7 cellular contexts compared by ENCODE assay signal in genomic region chr19:13097331-13098258, GRCh38. TPM values are rescaled to one million over a fixed set of nuclear protein-coding genes. Genes with fewer than 3 reads are reported as not detected.
DNase-seq lines count a peak whose midpoint lies in the region; ATAC-seq and TF ChIP-seq lines count a peak whose summit lies in the region.

No MANE protein-coding gene starts in this region.

- H3K4me3 ChIP-seq in right atrium auricular region: peak overlapping the region; percentile 22 to 50

- H3K9me3 ChIP-seq in right atrium auricular region: no peaks in the 10 kb centered on the region

- H3K4me1 ChIP-seq in right atrium auricular region: peaks cover 0 to 93% of the 10 kb centered on the region in 2 donors

- DNase-seq in activated CD4-positive, alpha-beta T cell treated with anti-CD3 and anti-CD28 coated beads, Interleukin-2, amount 10 ng/mL, durations not matched to agents 7 days and 5 days: no peak
- no peak for DNase-seq in right atrium auricular region (ENCODE audit: low spot score)
- DNase-seq in stimulated activated naive CD8-positive, alpha-beta T cell treated with anti-CD3 and anti-CD28 coated beads, Interleukin-15, amount 100 ng/mL, for 72 hours: peak in 1 of 2 donors; percentile 34
- DNase-seq in cerebellar nuclear complex (lab: John Stamatoyannopoulos, UW): no peak
- no peak for DNase-seq in stimulated activated CD4-positive, alpha-beta T cell treated with anti-CD3 and anti-CD28 coated beads, Interleukin-12 subunit alpha, Interleukin-12 subunit beta, amount 100 ng/mL, for 4 hours

- H3K36me3 Mint-ChIP-seq in activated CD4-positive, alpha-beta T cell treated with anti-CD3 and anti-CD28 coated beads, Interleukin-2, amount 10 ng/mL, durations not matched to agents 7 days and 5 days (ENCODE audit: low read depth): peaks cover 6% of the 10 kb centered on the region

- CTCF ChIA-PET in activated CD4-positive, alpha-beta T cell treated with anti-CD3 and anti-CD28 coated beads, Interleukin-2, amount 10 ng/mL, durations not matched to agents 7 days and 5 days (lab: Charles Lee): interaction anchor here (0.7 kb wide), 1 partner anchor 1227 kb away, joined by 3 read pairs; no protein-coding TSS in a partner anchor

- H3K27ac ChIP-seq in right atrium auricular region: peak overlapping the region; percentile 84 to 85

- H3K4me3 Mint-ChIP-seq in activated CD4-positive, alpha-beta T cell treated with anti-CD3 and anti-CD28 coated beads, Interleukin-2, amount 10 ng/mL, durations not matched to agents 7 days and 5 days: peak overlapping the region; percentile 54
- H3K4me3 Mint-ChIP-seq in stimulated activated naive CD8-positive, alpha-beta T cell treated with anti-CD3 and anti-CD28 coated beads, Interleukin-15, amount 100 ng/mL, for 72 hours: peak overlapping the region; percentile 64 to 83

- POLR2A ChIA-PET in activated CD4-positive, alpha-beta T cell treated with anti-CD3 and anti-CD28 coated beads, Interleukin-2, amount 10 ng/mL, durations not matched to agents 7 days and 5 days (lab: Charles Lee): no interaction called here

- peaks cover 46% of the 10 kb centered on the region for H3K27me3 Mint-ChIP-seq in activated CD4-positive, alpha-beta T cell treated with anti-CD3 and anti-CD28 coated beads, Interleukin-2, amount 10 ng/mL, durations not matched to agents 7 days and 5 days
- peaks cover 57% of the 10 kb centered on the region for H3K27me3 Mint-ChIP-seq in stimulated activated naive CD8-positive, alpha-beta T cell treated with anti-CD3 and anti-CD28 coated beads, Interleukin-15, amount 100 ng/mL, for 72 hours

- H3K4me1 Mint-ChIP-seq in activated CD4-positive, alpha-beta T cell treated with anti-CD3 and anti-CD28 coated beads, Interleukin-2, amount 10 ng/mL, durations not matched to agents 7 days and 5 days: peaks cover 47% of the 10 kb centered on the region
- peaks cover 82% of the 10 kb centered on the region for H3K4me1 Mint-ChIP-seq in stimulated activated naive CD8-positive, alpha-beta T cell treated with anti-CD3 and anti-CD28 coated beads, Interleukin-15, amount 100 ng/mL, for 72 hours

- no peak for TF ChIP-seq EP300 in Ishikawa (IDR thresholded peaks at IDR 0.05; ENCODE audit: borderline replicate concordance)

- peaks cover 6% of the 10 kb centered on the region for H3K36me3 ChIP-seq in right atrium auricular region

- TF ChIP-seq RAD21 in Ishikawa (IDR thresholded peaks at IDR 0.05; ENCODE audit: low read depth): no peak

- ATAC-seq in stimulated activated naive CD8-positive, alpha-beta T cell treated with anti-CD3 and anti-CD28 coated beads, Interleukin-15, amount 100 ng/mL, for 72 hours: no peak
- no peak for ATAC-seq in GM19467 (IDR thresholded peaks at IDR 0.05; ENCODE audit: unreplicated experiment)

- no peaks in the 10 kb centered on the region for H3K9me3 Mint-ChIP-seq in activated CD4-positive, alpha-beta T cell treated with anti-CD3 and anti-CD28 coated beads, Interleukin-2, amount 10 ng/mL, durations not matched to agents 7 days and 5 days
- H3K9me3 Mint-ChIP-seq in stimulated activated naive CD8-positive, alpha-beta T cell treated with anti-CD3 and anti-CD28 coated beads, Interleukin-15, amount 100 ng/mL, for 72 hours: peaks cover 0 to 6% of the 10 kb centered on the region in 2 donors

- H3K27me3 ChIP-seq in right atrium auricular region: no peaks in the 10 kb centered on the region

- peak overlapping the region; percentile 69 for H3K27ac Mint-ChIP-seq in activated CD4-positive, alpha-beta T cell treated with anti-CD3 and anti-CD28 coated beads, Interleukin-2, amount 10 ng/mL, durations not matched to agents 7 days and 5 days
- no peak overlapping the region for H3K27ac Mint-ChIP-seq in stimulated activated naive CD8-positive, alpha-beta T cell treated with anti-CD3 and anti-CD28 coated beads, Interleukin-15, amount 100 ng/mL, for 72 hours

- TF ChIP-seq CTCF in right atrium auricular region (IDR thresholded peaks at IDR 0.05): no peak

TF ChIP-seq in Ishikawa, 13 proteins besides CTCF, POLR2A, EP300 and RAD21:
- TF ChIP-seq EGR1 (IDR thresholded peaks at IDR 0.05): peak; percentile 25; the same call in 1 of the 2 replicates
- TF ChIP-seq TEAD4 (IDR thresholded peaks at IDR 0.05): no peak
- no peak for TF ChIP-seq TCF12 (IDR thresholded peaks at IDR 0.05; ENCODE audit: low read depth)
- TF ChIP-seq YY1 (IDR thresholded peaks at IDR 0.05; ENCODE audit: low read depth): no peak
- TF ChIP-seq CREB1 (IDR thresholded peaks at IDR 0.05; ENCODE audit: low read depth): no peak
- no peak for TF ChIP-seq REST (IDR thresholded peaks at IDR 0.05; ENCODE audit: low read depth)
- no peak for TF ChIP-seq CEBPB (IDR thresholded peaks at IDR 0.05)
- no peak for TF ChIP-seq MAX (IDR thresholded peaks at IDR 0.05)
- 0 out of 2 replicates have a peak, but pooled peaks have one; percentile 15 for TF ChIP-seq ZBTB7A (IDR thresholded peaks at IDR 0.05; ENCODE audit: low read depth)

RNA-seq across cellular contexts. Expression of gene LYL1, which starts 5.1 kb away (rescaled TPM):
- 1 to 10 TPM; 2.3 to 2.5 TPM for total RNA-seq in activated CD4-positive, alpha-beta T cell treated with anti-CD3 and anti-CD28 coated beads, Interleukin-2, amount 10 ng/mL, durations not matched to agents 7 days and 5 days
- total RNA-seq in right atrium auricular region: 10 to 100 TPM; 10.2 to 15.3 TPM

RNA-seq across cellular contexts. Expression of gene TRMT1, which starts 18.9 kb away (rescaled TPM):
- total RNA-seq in activated CD4-positive, alpha-beta T cell treated with anti-CD3 and anti-CD28 coated beads, Interleukin-2, amount 10 ng/mL, durations not matched to agents 7 days and 5 days: 10 to 100 TPM; 44.7 to 58.3 TPM
- 10 to 100 TPM; 13.6 to 15.0 TPM for total RNA-seq in right atrium auricular region

RNA-seq across cellular contexts. Expression of gene NACC1, which starts 20.5 kb away (rescaled TPM):
- 10 to 100 TPM; 57.8 to 63.8 TPM for total RNA-seq in activated CD4-positive, alpha-beta T cell treated with anti-CD3 and anti-CD28 coated beads, Interleukin-2, amount 10 ng/mL, durations not matched to agents 7 days and 5 days
- 10 to 100 TPM; 25.4 to 27.3 TPM for total RNA-seq in right atrium auricular region

RNA-seq across cellular contexts. Expression of gene STX10, which starts 52.6 kb away (rescaled TPM):
- total RNA-seq in activated CD4-positive, alpha-beta T cell treated with anti-CD3 and anti-CD28 coated beads, Interleukin-2, amount 10 ng/mL, durations not matched to agents 7 days and 5 days: 10 to 100 TPM; 62.3 to 65.0 TPM
- total RNA-seq in right atrium auricular region: 10 to 100 TPM; 33.1 to 39.2 TPM

RNA-seq across cellular contexts. Expression of gene IER2, which starts 52.6 kb away (rescaled TPM):
- 100 to 1,000 TPM; 167 to 188 TPM for total RNA-seq in activated CD4-positive, alpha-beta T cell treated with anti-CD3 and anti-CD28 coated beads, Interleukin-2, amount 10 ng/mL, durations not matched to agents 7 days and 5 days
- total RNA-seq in right atrium auricular region: 100 to 1,000 TPM in 1 of 2 donors, 10 to 100 TPM in 1; 35.4 to 139 TPM
